Comparison of ENCODE assay signal across 1 cellular context in the genomic region with DNA sequence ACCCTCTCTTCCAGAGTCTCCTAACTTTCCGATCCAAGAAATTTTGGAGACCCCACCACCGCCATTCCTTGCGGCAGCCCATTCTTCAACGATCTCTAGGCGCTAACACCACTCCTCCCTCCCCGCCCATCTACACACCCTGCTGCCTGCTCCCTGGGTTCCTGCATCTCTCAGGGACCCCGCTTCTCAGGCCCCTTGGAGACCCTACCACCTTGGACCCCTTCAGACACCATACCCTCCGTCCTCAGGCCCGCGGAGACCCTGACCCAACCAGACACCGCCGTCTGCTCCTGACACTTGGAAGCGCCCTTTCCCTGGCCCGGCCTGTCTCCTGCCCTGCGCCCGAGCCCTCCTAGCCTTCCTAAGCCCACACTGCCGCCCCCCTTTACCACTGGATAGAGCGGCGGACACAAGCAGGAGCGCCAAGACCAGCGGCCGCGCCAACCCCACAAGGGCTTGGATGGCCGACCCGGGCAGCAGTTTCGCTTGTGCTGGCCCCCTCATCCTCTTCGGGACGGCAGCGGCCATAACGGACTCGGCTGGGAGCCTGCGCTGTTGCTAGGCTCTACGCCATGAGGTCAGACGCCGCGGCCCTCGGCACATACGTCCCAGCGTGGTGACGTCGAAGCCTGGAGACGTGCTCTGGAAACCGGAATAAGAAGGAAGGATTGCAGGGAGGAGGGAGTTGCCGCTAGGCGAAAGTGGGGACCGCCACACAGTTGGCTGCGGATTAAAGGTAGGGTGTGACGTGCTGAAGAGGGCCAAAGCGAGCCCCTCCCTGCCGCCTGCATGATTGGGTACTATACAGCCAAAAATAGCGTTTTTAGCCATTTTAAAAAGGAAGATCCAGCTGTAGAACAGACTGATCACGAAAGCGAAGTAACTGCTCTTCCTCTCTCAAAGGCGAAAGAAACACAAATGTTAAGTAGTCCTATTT.
TF ChIP-seq lines count a peak whose summit lies in the region.

Gene C5orf15, minus strand, starts transcription at position 569 of the 937 bp plus-strand sequence. Its CDS starts 41 bp downstream, at position 528.

TF ChIP-seq in K562, 482 proteins besides CTCF, POLR2A, EP300 and RAD21 (continued from another document and continues in another):
- TF ChIP-seq NR2C1 (IDR thresholded peaks at IDR 0.05) (no peak), NR2C1 (tag; IDR thresholded peaks at IDR 0.05) (peak; percentile 34; the same call in 1 of the 2 replicates), ZNF717 (CRISPR knock-in tag; IDR thresholded peaks at IDR 0.05) (no peak), POLR2AphosphoS2 (IDR thresholded peaks at IDR 0.05; ENCODE audit: low read length) (no peak; the same call in 1 of the 2 replicates), SRF (CRISPR knock-in tag; IDR thresholded peaks at IDR 0.05) (peak in 1 of 2 experiments; percentile 91; a peak in 1 of 4 replicates), SIN3A (IDR thresholded peaks at IDR 0.05; ENCODE audit: borderline replicate concordance in 2 of 2, control insufficient read depth in 1 of 2, low read depth in 2 of 2, low read length in 2 of 2) (0 out of 4 replicates have a peak, but pooled peaks of 1 of the 2 experiments have one; percentile 14), ZNF175 (CRISPR knock-in tag; IDR thresholded peaks at IDR 0.05; ENCODE audit: low read depth) (no peak), NONO (IDR thresholded peaks at IDR 0.05; ENCODE audit: low read depth in 2 of 2, low read length in 1 of 2) (no peak), ZNF146 (CRISPR knock-in tag; IDR thresholded peaks at IDR 0.05; ENCODE audit: unreplicated experiment) (no peak), CREB1 (IDR thresholded peaks at IDR 0.05) (peak; percentile 97), CREB1 (CRISPR knock-in tag; IDR thresholded peaks at IDR 0.05) (peak; percentile 97), FIP1L1 (IDR thresholded peaks at IDR 0.05; ENCODE audit: low read depth, low read length, poor library complexity, severe bottlenecking) (peak; percentile 34), ZNF140 (CRISPR knock-in tag; IDR thresholded peaks at IDR 0.05) (no peak), KHSRP (IDR thresholded peaks at IDR 0.05) (peak; percentile 66; the same call in 1 of the 2 replicates), PBX2 (CRISPR knock-in tag; IDR thresholded peaks at IDR 0.05; ENCODE audit: low read depth) (no peak), PBX2 (tag; conservative IDR thresholded peaks at IDR 0.05; ENCODE audit: low read depth) (no peak), ZNF274 (IDR thresholded peaks at IDR 0.05; ENCODE audit: borderline replicate concordance, low read depth, low read length) (no peak), IRF1 (CRISPR knock-in tag; IDR thresholded peaks at IDR 0.05; ENCODE audit: borderline replicate concordance) (no peak), HNRNPLL (IDR thresholded peaks at IDR 0.05; ENCODE audit: low read depth, low read length, poor library complexity, severe bottlenecking) (peak; percentile 79), KLF13 (tag; IDR thresholded peaks at IDR 0.05; ENCODE audit: borderline replicate concordance, low read depth) (no peak), ZNF324 (CRISPR knock-in tag; IDR thresholded peaks at IDR 0.05) (no peak), ZNF696 (CRISPR knock-in tag; conservative IDR thresholded peaks at IDR 0.05) (no peak), PRMT5 (CRISPR knock-in tag; IDR thresholded peaks at IDR 0.05) (0 out of 2 replicates have a peak, but pooled peaks have one; percentile 34), KDM2B (CRISPR knock-in tag; IDR thresholded peaks at IDR 0.05) (no peak), RBM15 (IDR thresholded peaks at IDR 0.05; ENCODE audit: insufficient read depth, low read length) (no peak), ZNF512 (tag; IDR thresholded peaks at IDR 0.05) (no peak), HLTF (IDR thresholded peaks at IDR 0.05) (no peak), MTA3 (IDR thresholded peaks at IDR 0.05; ENCODE audit: borderline replicate concordance) (peak; percentile 85; the same call in 1 of the 2 replicates), MAZ (CRISPR knock-in tag; conservative IDR thresholded peaks at IDR 0.05 in 1 of 2, IDR thresholded peaks at IDR 0.05 in 1 of 2) (peak in 1 of 2 experiments; percentile 46; a peak in 2 of 4 replicates), RBM25 (IDR thresholded peaks at IDR 0.05; ENCODE audit: low read depth, low read length, severe bottlenecking) (no peak), HDAC2 (IDR thresholded peaks at IDR 0.05) (0 out of 2 replicates have a peak, but pooled peaks have one; percentile 16), ZNF583 (CRISPR knock-in tag; IDR thresholded peaks at IDR 0.05) (0 out of 2 replicates have a peak, but pooled peaks have one; percentile 39), NUFIP1 (IDR thresholded peaks at IDR 0.05; ENCODE audit: partially characterized antibody) (no peak)
- TF ChIP-seq, protein P1, sequence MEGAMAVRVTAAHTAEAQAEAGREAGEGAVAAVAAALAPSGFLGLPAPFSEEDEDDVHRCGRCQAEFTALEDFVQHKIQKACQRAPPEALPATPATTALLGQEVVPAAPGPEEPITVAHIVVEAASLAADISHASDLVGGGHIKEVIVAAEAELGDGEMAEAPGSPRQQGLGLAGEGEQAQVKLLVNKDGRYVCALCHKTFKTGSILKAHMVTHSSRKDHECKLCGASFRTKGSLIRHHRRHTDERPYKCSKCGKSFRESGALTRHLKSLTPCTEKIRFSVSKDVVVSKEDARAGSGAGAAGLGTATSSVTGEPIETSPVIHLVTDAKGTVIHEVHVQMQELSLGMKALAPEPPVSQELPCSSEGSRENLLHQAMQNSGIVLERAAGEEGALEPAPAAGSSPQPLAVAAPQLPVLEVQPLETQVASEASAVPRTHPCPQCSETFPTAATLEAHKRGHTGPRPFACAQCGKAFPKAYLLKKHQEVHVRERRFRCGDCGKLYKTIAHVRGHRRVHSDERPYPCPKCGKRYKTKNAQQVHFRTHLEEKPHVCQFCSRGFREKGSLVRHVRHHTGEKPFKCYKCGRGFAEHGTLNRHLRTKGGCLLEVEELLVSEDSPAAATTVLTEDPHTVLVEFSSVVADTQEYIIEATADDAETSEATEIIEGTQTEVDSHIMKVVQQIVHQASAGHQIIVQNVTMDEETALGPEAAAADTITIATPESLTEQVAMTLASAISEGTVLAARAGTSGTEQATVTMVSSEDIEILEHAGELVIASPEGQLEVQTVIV (CRISPR knock-in tag; IDR thresholded peaks at IDR 0.05; ENCODE audit: borderline replicate concordance) = no peak
- TF ChIP-seq, protein P2, sequence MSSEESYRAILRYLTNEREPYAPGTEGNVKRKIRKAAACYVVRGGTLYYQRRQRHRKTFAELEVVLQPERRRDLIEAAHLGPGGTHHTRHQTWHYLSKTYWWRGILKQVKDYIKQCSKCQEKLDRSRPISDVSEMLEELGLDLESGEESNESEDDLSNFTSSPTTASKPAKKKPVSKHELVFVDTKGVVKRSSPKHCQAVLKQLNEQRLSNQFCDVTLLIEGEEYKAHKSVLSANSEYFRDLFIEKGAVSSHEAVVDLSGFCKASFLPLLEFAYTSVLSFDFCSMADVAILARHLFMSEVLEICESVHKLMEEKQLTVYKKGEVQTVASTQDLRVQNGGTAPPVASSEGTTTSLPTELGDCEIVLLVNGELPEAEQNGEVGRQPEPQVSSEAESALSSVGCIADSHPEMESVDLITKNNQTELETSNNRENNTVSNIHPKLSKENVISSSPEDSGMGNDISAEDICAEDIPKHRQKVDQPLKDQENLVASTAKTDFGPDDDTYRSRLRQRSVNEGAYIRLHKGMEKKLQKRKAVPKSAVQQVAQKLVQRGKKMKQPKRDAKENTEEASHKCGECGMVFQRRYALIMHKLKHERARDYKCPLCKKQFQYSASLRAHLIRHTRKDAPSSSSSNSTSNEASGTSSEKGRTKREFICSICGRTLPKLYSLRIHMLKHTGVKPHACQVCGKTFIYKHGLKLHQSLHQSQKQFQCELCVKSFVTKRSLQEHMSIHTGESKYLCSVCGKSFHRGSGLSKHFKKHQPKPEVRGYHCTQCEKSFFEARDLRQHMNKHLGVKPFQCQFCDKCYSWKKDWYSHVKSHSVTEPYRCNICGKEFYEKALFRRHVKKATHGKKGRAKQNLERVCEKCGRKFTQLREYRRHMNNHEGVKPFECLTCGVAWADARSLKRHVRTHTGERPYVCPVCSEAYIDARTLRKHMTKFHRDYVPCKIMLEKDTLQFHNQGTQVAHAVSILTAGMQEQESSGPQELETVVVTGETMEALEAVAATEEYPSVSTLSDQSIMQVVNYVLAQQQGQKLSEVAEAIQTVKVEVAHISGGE (CRISPR knock-in tag; IDR thresholded peaks at IDR 0.05) = no peak
- TF ChIP-seq, protein P3, sequence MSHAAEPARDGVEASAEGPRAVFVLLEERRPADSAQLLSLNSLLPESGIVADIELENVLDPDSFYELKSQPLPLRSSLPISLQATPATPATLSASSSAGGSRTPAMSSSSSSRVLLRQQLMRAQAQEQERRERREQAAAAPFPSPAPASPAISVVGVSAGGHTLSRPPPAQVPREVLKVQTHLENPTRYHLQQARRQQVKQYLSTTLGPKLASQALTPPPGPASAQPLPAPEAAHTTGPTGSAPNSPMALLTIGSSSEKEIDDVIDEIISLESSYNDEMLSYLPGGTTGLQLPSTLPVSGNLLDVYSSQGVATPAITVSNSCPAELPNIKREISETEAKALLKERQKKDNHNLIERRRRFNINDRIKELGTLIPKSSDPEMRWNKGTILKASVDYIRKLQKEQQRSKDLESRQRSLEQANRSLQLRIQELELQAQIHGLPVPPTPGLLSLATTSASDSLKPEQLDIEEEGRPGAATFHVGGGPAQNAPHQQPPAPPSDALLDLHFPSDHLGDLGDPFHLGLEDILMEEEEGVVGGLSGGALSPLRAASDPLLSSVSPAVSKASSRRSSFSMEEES (CRISPR knock-in tag; IDR thresholded peaks at IDR 0.05) = no peak
- TF ChIP-seq, protein P4, sequence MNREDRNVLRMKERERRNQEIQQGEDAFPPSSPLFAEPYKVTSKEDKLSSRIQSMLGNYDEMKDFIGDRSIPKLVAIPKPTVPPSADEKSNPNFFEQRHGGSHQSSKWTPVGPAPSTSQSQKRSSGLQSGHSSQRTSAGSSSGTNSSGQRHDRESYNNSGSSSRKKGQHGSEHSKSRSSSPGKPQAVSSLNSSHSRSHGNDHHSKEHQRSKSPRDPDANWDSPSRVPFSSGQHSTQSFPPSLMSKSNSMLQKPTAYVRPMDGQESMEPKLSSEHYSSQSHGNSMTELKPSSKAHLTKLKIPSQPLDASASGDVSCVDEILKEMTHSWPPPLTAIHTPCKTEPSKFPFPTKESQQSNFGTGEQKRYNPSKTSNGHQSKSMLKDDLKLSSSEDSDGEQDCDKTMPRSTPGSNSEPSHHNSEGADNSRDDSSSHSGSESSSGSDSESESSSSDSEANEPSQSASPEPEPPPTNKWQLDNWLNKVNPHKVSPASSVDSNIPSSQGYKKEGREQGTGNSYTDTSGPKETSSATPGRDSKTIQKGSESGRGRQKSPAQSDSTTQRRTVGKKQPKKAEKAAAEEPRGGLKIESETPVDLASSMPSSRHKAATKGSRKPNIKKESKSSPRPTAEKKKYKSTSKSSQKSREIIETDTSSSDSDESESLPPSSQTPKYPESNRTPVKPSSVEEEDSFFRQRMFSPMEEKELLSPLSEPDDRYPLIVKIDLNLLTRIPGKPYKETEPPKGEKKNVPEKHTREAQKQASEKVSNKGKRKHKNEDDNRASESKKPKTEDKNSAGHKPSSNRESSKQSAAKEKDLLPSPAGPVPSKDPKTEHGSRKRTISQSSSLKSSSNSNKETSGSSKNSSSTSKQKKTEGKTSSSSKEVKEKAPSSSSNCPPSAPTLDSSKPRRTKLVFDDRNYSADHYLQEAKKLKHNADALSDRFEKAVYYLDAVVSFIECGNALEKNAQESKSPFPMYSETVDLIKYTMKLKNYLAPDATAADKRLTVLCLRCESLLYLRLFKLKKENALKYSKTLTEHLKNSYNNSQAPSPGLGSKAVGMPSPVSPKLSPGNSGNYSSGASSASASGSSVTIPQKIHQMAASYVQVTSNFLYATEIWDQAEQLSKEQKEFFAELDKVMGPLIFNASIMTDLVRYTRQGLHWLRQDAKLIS (CRISPR knock-in tag; IDR thresholded peaks at IDR 0.05) = no peak
